Comparison of ENCODE assay signal across 18 cellular contexts in the genomic region with DNA sequence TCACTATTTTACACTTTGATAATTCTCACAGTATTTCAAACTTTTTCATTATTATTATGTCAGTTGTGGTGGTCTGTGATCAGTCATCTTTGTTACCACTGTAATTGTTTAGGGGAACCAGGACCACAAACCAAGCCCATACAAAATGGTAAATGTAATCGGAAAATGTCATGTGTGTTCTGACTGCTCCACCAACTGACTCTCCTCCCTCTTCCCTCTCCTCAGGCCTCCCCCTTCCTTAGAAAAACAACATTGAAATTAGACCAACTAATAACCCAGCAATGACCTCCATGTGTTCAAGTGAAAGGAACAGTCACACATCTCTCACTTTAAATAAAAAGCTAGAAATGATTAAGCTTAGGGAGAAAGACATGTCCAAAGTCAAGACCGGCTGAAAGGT.
"Had no signal": no experiment of that assay in that cellular context is flagged by ENCODE, and none has a peak within 500 bp of the region (broad histone marks: within the 10 kb centered on the region; RNA-seq: fewer than 3 reads in every experiment).

No MANE protein-coding gene starts in this region.

- H3K4me1 Mint-ChIP-seq: neural crest cell had no signal

- H3K4me1 ChIP-seq: colonic mucosa, heart right ventricle had no signal

- H3K4me3 Mint-ChIP-seq: naive B cell, neural crest cell had no signal

- H3K9me3 ChIP-seq: colonic mucosa, thoracic aorta had no signal

- DNase-seq: cerebellar nuclear complex; colonic mucosa; dermis blood vessel endothelial cell; heart right ventricle; islet precursor cell; left colon; mesendoderm; naive B cell; posterior cingulate gyrus; right cardiac atrium; stimulated activated CD4-positive, alpha-beta T cell treated with anti-CD3 and anti-CD28 coated beads, Interleukin-2, amount 100 ng/mL, for 48 hours; stomach; substantia nigra; trophoblast cell had no signal

- H3K36me3 ChIP-seq: colonic mucosa, heart right ventricle, stomach, thoracic aorta had no signal

- H3K4me3 ChIP-seq: colonic mucosa, heart right ventricle, smooth muscle cell, stomach, thoracic aorta had no signal

- H3K27me3 Mint-ChIP-seq: naive B cell had no signal

- H3K9me3 Mint-ChIP-seq: neural crest cell had no signal

- H3K27ac ChIP-seq: colonic mucosa, heart right ventricle, stomach, thoracic aorta had no signal

- ATAC-seq: esophagus mucosa, heart right ventricle, left colon had no signal
